ENCODE assay signal across 17 cellular contexts in genomic region chr3:48970568-48970967, GRCh38.
"Had no signal": no experiment of that assay in that cellular context is flagged by ENCODE, and none has a peak within 500 bp of the region (broad histone marks: within the 10 kb centered on the region; RNA-seq: fewer than 3 reads in every experiment).

No MANE protein-coding gene starts in this region.

- H3K9me3 Mint-ChIP-seq: natural killer cell, neural crest cell had no signal

- H3K27ac Mint-ChIP-seq: natural killer cell had no signal

- DNase-seq: effector CD4-positive, alpha-beta T cell; foreskin melanocyte; heart left ventricle; hypothalamus; kidney glomerular epithelial cell; mucosa of descending colon; natural killer cell; posterior cingulate gyrus; right cardiac atrium; stimulated activated CD4-positive, alpha-beta T cell treated with anti-CD3 and anti-CD28 coated beads, Interleukin-2, amount 100 ng/mL, for 48 hours; stimulated activated naive CD4-positive, alpha-beta T cell treated with Interleukin-2 at 50 U/mL for 16 hours; thyroid gland; upper lobe of right lung had no signal

- H3K9me3 ChIP-seq: heart left ventricle, mucosa of descending colon, thyroid gland, upper lobe of right lung, vagina had no signal

- H3K27me3 ChIP-seq: heart left ventricle, thyroid gland, upper lobe of right lung, vagina had no signal

- H3K4me1 Mint-ChIP-seq: neural crest cell had no signal

- H3K4me2 ChIP-seq: smooth muscle cell had no signal

- H3K4me3 ChIP-seq: coronary artery, heart left ventricle, mucosa of descending colon, smooth muscle cell, thyroid gland, upper lobe of right lung, vagina had no signal

- ATAC-seq: heart left ventricle, mucosa of descending colon, natural killer cell, right cardiac atrium, upper lobe of right lung had no signal

- H3K4me1 ChIP-seq: heart left ventricle, thyroid gland, upper lobe of right lung, vagina had no signal

- H3K4me3 Mint-ChIP-seq: natural killer cell, neural crest cell had no signal

- H3K27ac ChIP-seq: coronary artery, heart left ventricle, thyroid gland, upper lobe of right lung, vagina had no signal
